ENCODE assay signal across 1 cellular context in genomic region chr11:128593281-128593680, GRCh38.
TF ChIP-seq lines count a peak whose summit lies in the region.

No MANE protein-coding gene starts in this region.

TF ChIP-seq in H1, 55 proteins besides CTCF, POLR2A, EP300 and RAD21 (continued from another document):
- TF ChIP-seq BCL11A (IDR thresholded peaks at IDR 0.05; ENCODE audit: low read depth in 2 of 2, low read length in 2 of 2) = peak; percentile 89 to 96
- no peak for TF ChIP-seq CHD2 (IDR thresholded peaks at IDR 0.05; ENCODE audit: low read length)
- TF ChIP-seq YY1 (IDR thresholded peaks at IDR 0.05; ENCODE audit: low read depth, low read length) = no peak
- no peak for TF ChIP-seq POU5F1 (IDR thresholded peaks at IDR 0.05; ENCODE audit: low read depth, low read length)
- TF ChIP-seq MAX (IDR thresholded peaks at IDR 0.05) = no peak
- TF ChIP-seq CTBP2 (IDR thresholded peaks at IDR 0.05; ENCODE audit: borderline replicate concordance, insufficient read depth, insufficient read length, low read length) = no peak
- TF ChIP-seq TCF12 (IDR thresholded peaks at IDR 0.05; ENCODE audit: low read depth, low read length) = peak; percentile 57; the same call in 1 of the 2 replicates
- no peak for TF ChIP-seq SIRT6 (IDR thresholded peaks at IDR 0.05; ENCODE audit: low read length)
- TF ChIP-seq PHF8 (conservative IDR thresholded peaks at IDR 0.05; ENCODE audit: low read depth, low read length) = no peak
